In genomic region chr22:37309221-37310074, GRCh38 we compare ENCODE assay signal across 8 cellular contexts. TPM values are rescaled to one million over a fixed set of nuclear protein-coding genes. Genes with fewer than 3 reads are reported as not detected.
A peak's percentile ranks its signal among the peaks of the same experiment; 100 is the strongest.
DNase-seq lines count a peak whose midpoint lies in the region; ATAC-seq, FAIRE-seq and TF ChIP-seq lines count a peak whose summit lies in the region.

No MANE protein-coding gene starts in this region.

- TF ChIP-seq RAD21 in A549 (conservative IDR thresholded peaks at IDR 0.05 in 1 of 2, IDR thresholded peaks at IDR 0.05 in 1 of 2), result no peak

- no peak overlapping the region for H3K27ac Mint-ChIP-seq in chondrocyte (ENCODE audit: unreplicated experiment)

- intact Hi-C loops in lower leg skin (cut with DNase I; ENCODE audit: low total_unique reads), result no loop called here

- ATAC-seq in A549, result no peak

- H3K4me2 ChIP-seq in A549, result no peak overlapping the region

- TF ChIP-seq POLR2A in A549 (IDR thresholded peaks at IDR 0.05; ENCODE audit: low read length) (no peak), lower leg skin (IDR thresholded peaks at IDR 0.05) (no peak)

- TF ChIP-seq CTCF in A549 (IDR thresholded peaks at IDR 0.05), result no peak
- no peak for TF ChIP-seq CTCF in chondrocyte (IDR thresholded peaks at IDR 0.05)
- TF ChIP-seq CTCF in lower leg skin (IDR thresholded peaks at IDR 0.05), result no peak

- H3K9me3 Mint-ChIP-seq in chondrocyte (ENCODE audit: low read depth), result no peaks in the 10 kb centered on the region

- H3K4me3 ChIP-seq in A549 (no peak overlapping the region), lower leg skin (ENCODE audit: low read depth, poor library complexity, severe bottlenecking) (no peak overlapping the region)

- no peak overlapping the region for H3K4me3 Mint-ChIP-seq in chondrocyte (ENCODE audit: unreplicated experiment)

- no peak for TF ChIP-seq EP300 in A549 (IDR thresholded peaks at IDR 0.05)

- no peaks in the 10 kb centered on the region for H3K27me3 Mint-ChIP-seq in chondrocyte (ENCODE audit: low read depth)

- POLR2A ChIA-PET in A549 (lab: Yijun Ruan, JAX), result no interaction called here

- 82% methylated on average over 23 of the region's 25 CpGs for whole genome bisulfite sequencing in A549 (ENCODE audit: missing lambda C conversion rate)
- WGBS in lower leg skin, 2 donors, result 75 to 80% methylated on average over 25 of the region's 25 CpGs

- peak overlapping the region; percentile 50 to 76; a peak in 5 of 6 replicates for H3K27ac ChIP-seq in A549

- CTCF ChIA-PET in A549 (lab: Yijun Ruan, JAX), result interaction anchor here (0.6 to 3.5 kb wide), 8 partner anchors 49 to 443 kb away, joined by 3 to 27 read pairs (median 4); no protein-coding TSS in a partner anchor

- DNase-seq in A549 (ENCODE audit: low read depth in 1 of 2, low spot score in 1 of 2), result no peak
- peak; percentile 78 for DNase-seq in GM19238 (ENCODE audit: insufficient read length, low spot score)
- peak in 3 of 5 experiments; percentile 23 to 92 (median 65) for DNase-seq in T-helper 2 cell
- DNase-seq in effector CD8-positive, alpha-beta T cell (lab: John Stamatoyannopoulos, UW), result peak; percentile 8
- DNase-seq in chondrocyte (ENCODE audit: low spot score), result no peak
- DNase-seq in lower leg skin (ENCODE audit: low spot score in 2 of 2), result no peak
- DNase-seq in ureter (ENCODE audit: low spot score), result no peak
- no peak for DNase-seq in GOT3 (lab: John Stamatoyannopoulos, UW)

- peaks cover 54% of the 10 kb centered on the region for H3K4me1 Mint-ChIP-seq in chondrocyte (ENCODE audit: low read depth)

- FAIRE-seq in A549 (lab: Jason Lieb, UNC), result no peak

- peaks cover 58% of the 10 kb centered on the region for H3K4me1 ChIP-seq in A549

- no peaks in the 10 kb centered on the region for H3K36me3 Mint-ChIP-seq in chondrocyte (ENCODE audit: low read depth)

- H3K9me3 ChIP-seq in A549, result no peaks in the 10 kb centered on the region

TF ChIP-seq in A549, 52 proteins besides CTCF, POLR2A, EP300 and RAD21:
- no peak for TF ChIP-seq HEYL (CRISPR knock-in tag; IDR thresholded peaks at IDR 0.05)

RNA-seq across cellular contexts. Expression of gene CYTH4, which starts 27.1 kb away (rescaled TPM):
- polyA plus RNA-seq in A549 (2011; rRNA removed) (0.03 and 0.05 TPM in 2 replicates), A549 (2017; fragmentation: RNase III; extraction: RNeasy Plus Mini Kit Qiagen cat#74134 plus additional on column Dnase treatment) (0.10 to 0.24 TPM (median 0.15 TPM) in 3 replicates)
- polyA plus RNA-seq in A549 (2012; cell fraction: cytosol; rRNA removed), result 0.09 and 0.16 TPM in 2 replicates
- polyA plus RNA-seq in A549 (2012; cell fraction: nucleus; rRNA removed), result 0.24 and 0.32 TPM in 2 replicates
- 0.04 TPM in 1 of 2 replicates, not detected in the other for polyA minus RNA-seq in A549 (2011; rRNA and poly(A)+ RNA removed)
- total RNA-seq in chondrocyte (not detected in 3 replicates), lower leg skin (10 to 100 TPM in 1 of 4 donors, 1 to 10 TPM in 3; 1.4 to 13.1 (median 3.0) TPM), ureter (16.3 TPM)

Comparison
In these comparisons a context has a peak if more than half of its experiments do, and no peak if none do; other contexts are left out.
1. DNase-seq: peak in GM19238 (single experiment), T-helper 2 cell (3 of 5) and effector CD8-positive, alpha-beta T cell (single experiment); none in A549 (0 of 2), chondrocyte (single experiment), lower leg skin (0 of 2), ureter (single experiment) and GOT3 (single experiment).